8 cellular contexts compared by ENCODE assay signal in the genomic region with DNA sequence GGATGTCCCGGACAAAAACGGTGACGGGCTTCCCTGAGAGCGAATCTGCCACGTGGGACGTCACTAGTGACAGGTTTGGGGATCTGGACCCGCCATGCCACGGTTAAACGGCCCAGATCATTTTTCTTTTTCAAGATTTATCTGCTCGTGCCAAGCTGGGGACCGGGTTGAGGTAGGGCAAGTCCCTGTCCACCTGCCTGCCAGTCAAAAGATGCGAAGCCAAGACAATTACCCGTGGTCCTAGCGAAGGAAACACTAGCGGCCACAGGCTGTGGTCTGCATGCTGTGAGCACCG. TPM values are rescaled to one million over a fixed set of nuclear protein-coding genes. Genes with fewer than 3 reads are reported as not detected.
A peak's percentile ranks its signal among the peaks of the same experiment; 100 is the strongest.
DNase-seq lines count a peak whose midpoint lies in the region; ATAC-seq and TF ChIP-seq lines count a peak whose summit lies in the region.

No MANE protein-coding gene starts in this region.

- H3K27ac ChIP-seq in gastrocnemius medialis = peak overlapping the region; percentile 35 to 71 (median 67)

- H3K9me3 Mint-ChIP-seq in glutamatergic neuron (ENCODE audit: unreplicated experiment) = peaks cover 7% of the 10 kb centered on the region

- ATAC-seq in GM19035 (IDR thresholded peaks at IDR 0.05; ENCODE audit: unreplicated experiment) = peak; percentile 1
- no peak for ATAC-seq in gastrocnemius medialis
- no peak for ATAC-seq in GM19467 (IDR thresholded peaks at IDR 0.05; ENCODE audit: unreplicated experiment)

- peak in 1 of 2 donors; percentile 1 for TF ChIP-seq POLR2A in gastrocnemius medialis (IDR thresholded peaks at IDR 0.05)

- H3K4me1 ChIP-seq in gastrocnemius medialis = peaks cover 12 to 28% of the 10 kb centered on the region in 2 donors

- H3K4me1 Mint-ChIP-seq in glutamatergic neuron (ENCODE audit: low read depth, unreplicated experiment) = peaks cover 4% of the 10 kb centered on the region

- H3K27me3 ChIP-seq in gastrocnemius medialis = peaks cover 45 to 57% (median 53%) of the 10 kb centered on the region in 3 donors

- peak overlapping the region; percentile 61 to 69 (median 66) for H3K4me3 ChIP-seq in gastrocnemius medialis

- intact Hi-C loops in gastrocnemius medialis (cut with DNase I; ENCODE audit: low total_unique reads) = no loop called here

- peak overlapping the region; percentile 83 for H3K4me3 Mint-ChIP-seq in glutamatergic neuron (ENCODE audit: unreplicated experiment)

- H3K27me3 Mint-ChIP-seq in glutamatergic neuron (ENCODE audit: unreplicated experiment) = peaks cover 16% of the 10 kb centered on the region

- DNase-seq in SW480 (ENCODE audit: low spot score) (peak; percentile 23), glutamatergic neuron (no peak), gastrocnemius medialis (no peak), DMS 273 treated with DMSO at 0.1 percent for 48 hours (lab: John Stamatoyannopoulos, UW) (no peak), inferior parietal cortex (ENCODE audit: extremely low spot score) (no peak), HT-29 (ENCODE audit: low spot score) (no peak)

- H3K36me3 Mint-ChIP-seq in glutamatergic neuron (ENCODE audit: unreplicated experiment) = no peaks in the 10 kb centered on the region

- TF ChIP-seq CTCF in glutamatergic neuron (IDR thresholded peaks at IDR 0.05; ENCODE audit: partially characterized antibody, unreplicated experiment) (no peak), gastrocnemius medialis (IDR thresholded peaks at IDR 0.05 in 4 of 5, conservative IDR thresholded peaks at IDR 0.05 in 1 of 5) (no peak)

- no peak overlapping the region for H3K27ac Mint-ChIP-seq in glutamatergic neuron (ENCODE audit: unreplicated experiment)

- no peaks in the 10 kb centered on the region for H3K9me3 ChIP-seq in gastrocnemius medialis

- in situ Hi-C loops in gastrocnemius medialis (cut with MboI; ENCODE audit: low sequenced_read_pairs in 4 of 4) = no loop called here

- H3K36me3 ChIP-seq in gastrocnemius medialis = no peaks in the 10 kb centered on the region

RNA-seq across cellular contexts. Expression of a gene that starts 0.9 kb away (rescaled TPM):
- 0.56 TPM for total RNA-seq in glutamatergic neuron (ENCODE audit: unreplicated experiment)
- total RNA-seq in gastrocnemius medialis = 1 to 10 TPM in 1 of 4 donors, under 1 TPM in 1, not detected in 2; 0.38 to 5.1 TPM
- 0.23 and 0.34 TPM in 2 replicates for total RNA-seq in HT-29 (2014; rRNA removed; shearing (Covaris generic))
